1 cellular context compared by ENCODE assay signal in the genomic region with DNA sequence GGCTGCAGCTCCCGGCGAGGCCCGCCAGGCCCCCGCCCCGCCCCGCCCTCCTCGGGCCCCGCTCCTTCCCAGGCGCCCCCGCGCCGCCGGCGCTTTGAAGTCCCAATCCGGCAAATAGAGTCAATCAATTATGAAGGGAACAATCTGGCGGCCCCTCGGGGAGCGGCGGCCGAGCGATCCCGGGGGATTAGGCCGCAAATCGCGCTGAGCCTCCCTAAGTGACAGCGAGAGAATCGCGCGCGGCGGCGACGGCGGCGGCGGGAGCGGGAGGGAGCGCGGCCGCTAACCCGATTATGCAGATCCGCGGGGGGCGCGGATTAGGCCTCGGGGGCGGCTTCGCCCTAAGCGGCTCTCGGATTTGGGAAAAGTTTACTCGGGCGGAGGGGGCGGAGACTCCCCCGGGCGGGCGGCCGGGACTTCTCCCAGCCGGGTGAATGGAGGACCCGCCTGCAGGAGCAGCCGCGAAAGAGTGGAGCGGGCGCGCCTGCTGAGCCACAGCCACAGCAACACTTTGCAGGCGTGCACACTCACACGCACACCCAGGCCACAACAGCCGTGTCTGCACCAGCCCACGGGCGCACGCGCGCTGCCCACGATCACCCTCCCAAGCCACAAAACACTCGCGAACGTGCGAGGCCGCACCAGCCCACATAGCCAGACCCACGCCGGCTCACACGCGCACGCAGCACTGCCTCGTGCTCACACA.
TF ChIP-seq lines count a peak whose summit lies in the region.

No MANE protein-coding gene starts in this region.

TF ChIP-seq in H1, 55 proteins besides CTCF, POLR2A, EP300 and RAD21 (continued from another document):
- peak; percentile 86 for TF ChIP-seq KDM4A (IDR thresholded peaks at IDR 0.05; ENCODE audit: low read depth, low read length, severe bottlenecking)
- peak; percentile 75 for TF ChIP-seq ASH2L (IDR thresholded peaks at IDR 0.05; ENCODE audit: low read length)
- no peak for TF ChIP-seq SIN3A (conservative IDR thresholded peaks at IDR 0.05 in 1 of 2, IDR thresholded peaks at IDR 0.05 in 1 of 2; ENCODE audit: low read depth in 1 of 2, low read length in 2 of 2)
- TF ChIP-seq SP2 (IDR thresholded peaks at IDR 0.05; ENCODE audit: low read length), result no peak
- no peak for TF ChIP-seq SAP30 (IDR thresholded peaks at IDR 0.05; ENCODE audit: insufficient read depth, insufficient replicate concordance, low read length)
- peak; percentile 62; the same call in 1 of the 2 replicates for TF ChIP-seq SUZ12 (IDR thresholded peaks at IDR 0.05; ENCODE audit: low read length)
- no peak for TF ChIP-seq BCL11A (IDR thresholded peaks at IDR 0.05; ENCODE audit: low read depth in 2 of 2, low read length in 2 of 2)
- TF ChIP-seq EGR1 (IDR thresholded peaks at IDR 0.05; ENCODE audit: borderline replicate concordance, low read depth, low read length), result no peak
- TF ChIP-seq, protein P1, sequence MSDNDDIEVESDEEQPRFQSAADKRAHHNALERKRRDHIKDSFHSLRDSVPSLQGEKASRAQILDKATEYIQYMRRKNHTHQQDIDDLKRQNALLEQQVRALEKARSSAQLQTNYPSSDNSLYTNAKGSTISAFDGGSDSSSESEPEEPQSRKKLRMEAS (IDR thresholded peaks at IDR 0.05), result peak; percentile 45
- no peak for TF ChIP-seq NRF1 (IDR thresholded peaks at IDR 0.05; ENCODE audit: low read depth, low read length)
- TF ChIP-seq YY1 (IDR thresholded peaks at IDR 0.05; ENCODE audit: low read depth, low read length), result no peak
- TF ChIP-seq CTBP2 (IDR thresholded peaks at IDR 0.05; ENCODE audit: borderline replicate concordance, insufficient read depth, insufficient read length, low read length), result peak; percentile 90
